In the genomic region with DNA sequence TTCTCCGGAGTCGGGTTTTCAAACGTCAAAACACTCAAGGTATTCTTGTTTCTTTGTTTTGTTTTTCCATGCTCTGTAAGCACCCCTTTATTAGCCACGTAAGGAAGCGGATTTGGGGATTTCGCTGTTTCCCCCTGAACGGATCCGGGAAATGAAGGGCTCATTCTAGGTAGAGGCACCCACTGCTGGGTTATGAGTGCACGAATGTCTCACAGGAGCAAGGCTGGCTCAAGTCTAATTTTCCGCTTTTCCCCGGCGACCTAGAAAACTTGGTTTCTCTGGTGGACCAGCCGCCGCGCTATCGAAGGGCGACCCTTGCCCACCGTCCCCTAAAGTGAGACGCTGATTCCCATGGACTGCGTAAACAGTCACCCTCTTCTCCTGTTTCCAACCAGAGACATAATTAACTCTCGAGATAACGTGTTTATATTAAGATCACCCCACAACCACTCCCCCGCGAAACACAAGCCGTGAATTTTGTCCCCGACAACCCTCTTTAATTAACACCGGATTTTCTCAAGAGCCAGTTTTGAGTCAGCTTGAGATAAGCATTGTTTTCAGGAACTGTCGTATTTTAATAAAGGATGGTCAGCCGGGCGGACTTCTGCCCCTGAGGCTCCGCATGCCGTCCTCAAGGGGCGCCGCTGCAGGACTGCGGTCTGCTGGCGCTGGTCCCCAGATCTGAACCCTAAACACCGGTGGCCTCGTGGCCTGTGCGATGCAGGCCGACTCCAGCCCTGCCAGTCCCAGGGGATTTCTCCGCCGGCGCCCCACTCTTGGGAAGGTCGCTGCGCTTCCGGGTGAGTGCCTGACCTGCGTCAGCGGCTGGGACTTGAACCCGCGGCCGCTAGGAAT, we compare ENCODE assay signal across 9 cellular contexts. TPM values are rescaled to one million over a fixed set of nuclear protein-coding genes. Genes with fewer than 3 reads are reported as not detected.
DNase-seq lines count a peak whose midpoint lies in the region; TF ChIP-seq lines count a peak whose summit lies in the region.
"Had no signal": no experiment of that assay in that cellular context is flagged by ENCODE, and none has a peak within 500 bp of the region (broad histone marks: within the 10 kb centered on the region; RNA-seq: fewer than 3 reads in every experiment).

No MANE protein-coding gene starts in this region.

- no peaks in the 10 kb centered on the region for H3K27me3 ChIP-seq in WERI-Rb-1 (ENCODE audit: insufficient read depth, low read depth, severe bottlenecking)
- peaks cover 38% of the 10 kb centered on the region for H3K27me3 ChIP-seq in osteoblast (ENCODE audit: insufficient read depth, low read length)

- H3K27me3 Mint-ChIP-seq in glutamatergic neuron (ENCODE audit: unreplicated experiment): peaks cover 15% of the 10 kb centered on the region
- peaks cover 13 to 28% (median 20%) of the 10 kb centered on the region in 3 donors for H3K27me3 Mint-ChIP-seq in immature natural killer cell (ENCODE audit: low read depth in 3 of 3)

- H3K79me2 ChIP-seq in osteoblast (ENCODE audit: insufficient read depth, low read length): no peaks in the 10 kb centered on the region

- H3K27ac Mint-ChIP-seq in glutamatergic neuron (ENCODE audit: unreplicated experiment): peak overlapping the region; percentile 90
- H3K27ac Mint-ChIP-seq in immature natural killer cell: no peak overlapping the region

- no peaks in the 10 kb centered on the region for H4K20me1 ChIP-seq in osteoblast (ENCODE audit: insufficient read depth, low read length)

- H3K9me3 Mint-ChIP-seq in glutamatergic neuron (ENCODE audit: unreplicated experiment) (peaks cover 9% of the 10 kb centered on the region), immature natural killer cell (peaks cover 0 to 39% (median 14%) of the 10 kb centered on the region in 6 donors)

- TF ChIP-seq CTCF in WERI-Rb-1 (IDR thresholded peaks at IDR 0.05; ENCODE audit: low read depth, low read length): peak; percentile 44; the same call in 1 of the 2 replicates
- TF ChIP-seq CTCF in glutamatergic neuron (IDR thresholded peaks at IDR 0.05; ENCODE audit: partially characterized antibody, unreplicated experiment): no peak
- TF ChIP-seq CTCF in osteoblast (IDR thresholded peaks at IDR 0.05; ENCODE audit: extremely low read depth, low read depth, low read length): peak; percentile 59

- H3K4me3 Mint-ChIP-seq in glutamatergic neuron (ENCODE audit: unreplicated experiment): peak overlapping the region; percentile 89
- H3K4me3 Mint-ChIP-seq in immature natural killer cell: peak overlapping the region in 1 of 5 donors; percentile 38

- H3K27ac ChIP-seq in WERI-Rb-1: peak overlapping the region; percentile 21
- peak overlapping the region; percentile 51 for H3K27ac ChIP-seq in osteoblast (ENCODE audit: low read depth, low read length)

- DNase-seq in ELF-1 (ENCODE audit: low read depth, low spot score) (peak; percentile 55), WERI-Rb-1 (peak; percentile 14), glutamatergic neuron (peak; percentile 67), osteoblast (ENCODE audit: insufficient read length, low spot score, missing footprints) (peak; percentile 84), SHP77 treated with DMSO at 0.1 percent for 48 hours (lab: John Stamatoyannopoulos, UW) (no peak), immature natural killer cell (no peak), amniotic stem cell (lab: John Stamatoyannopoulos, UW) (no peak)
- no peak for DNase-seq in stimulated activated naive CD4-positive, alpha-beta T cell (lab: John Stamatoyannopoulos, UW)

- H3K36me3 ChIP-seq in WERI-Rb-1 (no peaks in the 10 kb centered on the region), osteoblast (ENCODE audit: insufficient read depth, low read length) (no peaks in the 10 kb centered on the region)

- H2AFZ ChIP-seq in osteoblast (ENCODE audit: low read length): peak overlapping the region; percentile 91

- H3K4me2 ChIP-seq in osteoblast (ENCODE audit: insufficient read depth, low read length): peak overlapping the region; percentile 99

- peaks cover 12% of the 10 kb centered on the region for H3K36me3 Mint-ChIP-seq in glutamatergic neuron (ENCODE audit: unreplicated experiment)
- H3K36me3 Mint-ChIP-seq in immature natural killer cell: peaks cover 0 to 7% (median 0%) of the 10 kb centered on the region in 3 donors

- H3K4me3 ChIP-seq in WERI-Rb-1 (ENCODE audit: low read depth, low read length) (peak overlapping the region; percentile 61), osteoblast (ENCODE audit: insufficient read depth, low read length) (peak overlapping the region; percentile 73)

- peaks cover 33% of the 10 kb centered on the region for H3K4me1 Mint-ChIP-seq in glutamatergic neuron (ENCODE audit: low read depth, unreplicated experiment)
- peaks cover 0 to 9% of the 10 kb centered on the region in 2 donors for H3K4me1 Mint-ChIP-seq in immature natural killer cell

- H3K9me3 ChIP-seq in WERI-Rb-1 (ENCODE audit: severe bottlenecking) (peaks cover 10% of the 10 kb centered on the region), osteoblast (ENCODE audit: low read depth, low read length) (peaks cover 6% of the 10 kb centered on the region)

- H3K4me1 ChIP-seq in osteoblast (ENCODE audit: insufficient read depth, low read length): peaks cover 6% of the 10 kb centered on the region

RNA-seq across cellular contexts. Expression of gene ABCC9, which starts 0.5 kb away (rescaled TPM):
- 17.7 TPM for total RNA-seq in glutamatergic neuron (ENCODE audit: unreplicated experiment)
- 14.5 and 28.3 TPM in 2 replicates for total RNA-seq in osteoblast
- polyA plus RNA-seq in immature natural killer cell: not detected
- total RNA-seq: dermis microvascular lymphatic vessel endothelial cell had no signal

Comparison
In these comparisons a context has a peak if more than half of its experiments do, and no peak if none do; other contexts are left out.
1. DNase-seq: peak in ELF-1 (single experiment), WERI-Rb-1 (single experiment), glutamatergic neuron (single experiment) and osteoblast (single experiment); none in stimulated activated naive CD4-positive, alpha-beta T cell (0 of 6), SHP77 treated with DMSO at 0.1 percent for 48 hours (single experiment), immature natural killer cell (0 of 3) and amniotic stem cell (single experiment).